ENCODE assay signal across 1 cellular context in genomic region chr15:89790661-89791060, GRCh38.
A peak's percentile ranks its signal among the peaks of the same experiment; 100 is the strongest.
TF ChIP-seq lines count a peak whose summit lies in the region.

No MANE protein-coding gene starts in this region.

TF ChIP-seq in HepG2, 621 proteins besides CTCF, POLR2A, EP300 and RAD21:
- peak; percentile 40 for TF ChIP-seq AGO2 (optimal IDR thresholded peaks at IDR 0.05; ENCODE audit: low read depth, low read length)
- no peak for TF ChIP-seq THAP8 (CRISPR knock-in tag; IDR thresholded peaks at IDR 0.05; ENCODE audit: borderline replicate concordance)
